ENCODE assay signal across 1 cellular context in the genomic region with DNA sequence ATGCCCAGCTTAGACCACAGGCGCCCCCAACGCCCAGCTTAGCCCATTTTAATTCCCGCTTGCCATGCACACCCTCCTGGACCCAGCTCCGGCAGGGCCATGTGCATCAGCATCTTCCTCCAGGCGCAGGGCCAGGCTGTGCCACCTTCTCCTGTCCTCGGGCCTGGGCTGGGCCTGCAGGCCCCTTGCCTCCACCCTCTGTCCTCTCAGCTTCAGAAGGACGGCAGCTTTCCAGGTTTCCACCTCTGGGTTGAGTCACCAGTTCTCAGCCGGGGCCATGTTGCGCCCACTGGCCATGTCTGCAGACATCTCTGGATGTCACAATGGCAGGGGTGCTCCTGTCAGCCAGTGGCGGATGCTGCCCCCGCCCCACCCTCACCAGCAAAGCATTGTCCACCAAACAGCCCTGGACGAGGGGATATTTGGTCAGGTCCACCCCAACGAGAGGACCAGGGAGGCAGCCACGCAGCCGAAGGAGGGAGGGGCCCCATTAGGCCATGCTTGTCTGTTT.
TF ChIP-seq lines count a peak whose summit lies in the region.

No MANE protein-coding gene starts in this region.

TF ChIP-seq in H1, 55 proteins besides CTCF, POLR2A, EP300 and RAD21:
- TF ChIP-seq ASH2L (IDR thresholded peaks at IDR 0.05; ENCODE audit: low read length) (no peak), SRF (IDR thresholded peaks at IDR 0.05; ENCODE audit: low read depth, low read length) (no peak), RFX5 (IDR thresholded peaks at IDR 0.05; ENCODE audit: borderline replicate concordance, low read depth, low read length) (no peak), SP1 (IDR thresholded peaks at IDR 0.05; ENCODE audit: low read depth, low read length) (no peak), TCF12 (IDR thresholded peaks at IDR 0.05; ENCODE audit: low read depth, low read length) (no peak), POU5F1 (IDR thresholded peaks at IDR 0.05; ENCODE audit: low read depth, low read length) (no peak), USF2 (IDR thresholded peaks at IDR 0.05; ENCODE audit: low read length) (no peak), GTF2F1 (IDR thresholded peaks at IDR 0.05; ENCODE audit: borderline replicate concordance, low read depth, low read length) (no peak), SIX5 (IDR thresholded peaks at IDR 0.05; ENCODE audit: low read depth, low read length) (no peak), CHD2 (IDR thresholded peaks at IDR 0.05; ENCODE audit: low read length) (no peak), CHD1 (IDR thresholded peaks at IDR 0.05; ENCODE audit: low read depth, low read length) (no peak), KDM1A (IDR thresholded peaks at IDR 0.05; ENCODE audit: borderline replicate concordance, low read length) (no peak), RNF2 (IDR thresholded peaks at IDR 0.05; ENCODE audit: borderline replicate concordance, low read depth, low read length, missing control alignments, poor library complexity, severe bottlenecking) (no peak)
- TF ChIP-seq, protein P1, sequence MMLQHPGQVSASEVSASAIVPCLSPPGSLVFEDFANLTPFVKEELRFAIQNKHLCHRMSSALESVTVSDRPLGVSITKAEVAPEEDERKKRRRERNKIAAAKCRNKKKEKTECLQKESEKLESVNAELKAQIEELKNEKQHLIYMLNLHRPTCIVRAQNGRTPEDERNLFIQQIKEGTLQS (IDR thresholded peaks at IDR 0.05; ENCODE audit: insufficient read depth, low read depth, low read length): no peak
